ENCODE assay signal across 14 cellular contexts in the genomic region with DNA sequence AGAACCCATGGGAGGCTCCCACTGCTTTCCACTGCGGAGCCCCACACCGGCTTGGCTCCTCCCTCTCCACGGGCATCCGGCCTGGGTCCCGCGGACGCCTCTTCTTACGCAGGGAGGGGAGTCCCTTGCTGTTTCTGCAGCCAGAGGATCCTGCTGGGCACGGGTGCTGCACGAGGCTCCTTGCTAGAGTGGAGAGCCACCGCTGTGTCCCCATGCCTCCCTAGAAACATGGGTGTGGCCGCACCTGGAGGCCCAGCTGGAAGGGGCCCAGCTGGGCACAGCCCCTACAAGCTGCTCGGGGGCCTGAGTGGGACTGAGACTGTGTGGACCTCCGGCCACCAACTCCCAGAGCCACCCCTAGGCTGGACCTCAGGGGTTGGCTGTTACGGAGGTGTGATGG.
A peak's percentile ranks its signal among the peaks of the same experiment; 100 is the strongest.
DNase-seq lines count a peak whose midpoint lies in the region; ATAC-seq and TF ChIP-seq lines count a peak whose summit lies in the region.
"Had no signal": no experiment of that assay in that cellular context is flagged by ENCODE, and none has a peak within 500 bp of the region (broad histone marks: within the 10 kb centered on the region; RNA-seq: fewer than 3 reads in every experiment).

No MANE protein-coding gene starts in this region.

- peak overlapping the region; percentile 71 for H2BK15ac ChIP-seq in neuronal stem cell (ENCODE audit: low read length)

- no peak overlapping the region for H2BK12ac ChIP-seq in neuronal stem cell (ENCODE audit: low read length)

- peak in 3 of 5 donors; percentile 20 to 52 (median 21) for DNase-seq in heart left ventricle
- no peak for DNase-seq in heart right ventricle
- DNase-seq in RWPE1 (ENCODE audit: low spot score): no peak
- no peak for DNase-seq in neuronal stem cell (ENCODE audit: low spot score)
- DNase-seq in nucleus accumbens (lab: John Stamatoyannopoulos, UW): no peak
- no peak for DNase-seq in dedifferentiated amniotic fluid mesenchymal stem cell (ENCODE audit: extremely low spot score)
- DNase-seq in caudate nucleus (lab: John Stamatoyannopoulos, UW): no peak
- DNase-seq: C1 segment of cervical spinal cord; CD4-positive, alpha-beta memory T cell; DMS79; GM23248 had no signal

- H3K9me3 ChIP-seq in heart left ventricle (no peaks in the 10 kb centered on the region), heart right ventricle (no peaks in the 10 kb centered on the region), neuronal stem cell (replicated peaks in 1 of 2; ENCODE audit: control insufficient read depth in 2 of 2, insufficient read depth in 1 of 2, low read depth in 1 of 2, low read length in 2 of 2) (peaks cover 0 to 2% of the 10 kb centered on the region in 2 donors)

- no peak for TF ChIP-seq CTCF in heart left ventricle (IDR thresholded peaks at IDR 0.05)
- TF ChIP-seq CTCF in heart right ventricle (IDR thresholded peaks at IDR 0.05): no peak
- TF ChIP-seq CTCF in RWPE1 (conservative IDR thresholded peaks at IDR 0.05; ENCODE audit: low read depth): no peak

- peak overlapping the region; percentile 67 for H2BK120ac ChIP-seq in neuronal stem cell (ENCODE audit: low read depth, low read length)

- H2AK5ac ChIP-seq in neuronal stem cell (ENCODE audit: low read depth, low read length): peak overlapping the region; percentile 54

- H3K4me1 ChIP-seq in heart left ventricle (peaks cover 0 to 60% (median 20%) of the 10 kb centered on the region in 12 donors), heart right ventricle (peaks cover 12 to 58% (median 25%) of the 10 kb centered on the region in 9 donors), neuronal stem cell (ENCODE audit: control insufficient read depth in 2 of 2, insufficient read depth in 1 of 2, low read depth in 1 of 2, low read length in 2 of 2) (peaks cover 3 to 17% of the 10 kb centered on the region in 2 donors)

- H3K4ac ChIP-seq in neuronal stem cell (ENCODE audit: low read length): no peak overlapping the region

- no peak overlapping the region for H3K4me2 ChIP-seq in neuronal stem cell (ENCODE audit: insufficient read depth, low read length, poor library complexity, severe bottlenecking)

- H4K8ac ChIP-seq in neuronal stem cell (ENCODE audit: low read depth, low read length): no peak overlapping the region

- H2AFZ ChIP-seq in neuronal stem cell (ENCODE audit: low read length): no peak overlapping the region
- H2AFZ ChIP-seq: GM23248 had no signal

- no peak overlapping the region for H4K91ac ChIP-seq in neuronal stem cell (ENCODE audit: low read depth, low read length, poor library complexity)

- H3K4me3 ChIP-seq in heart left ventricle: no peak overlapping the region
- no peak overlapping the region for H3K4me3 ChIP-seq in heart right ventricle
- H3K4me3 ChIP-seq in neuronal stem cell (ENCODE audit: low read length in 2 of 2): no peak overlapping the region
- H3K4me3 ChIP-seq: GM12878, GM23248 had no signal

- POLR2A ChIA-PET in RWPE1 (lab: Yijun Ruan, JAX; ENCODE audit: low non-redundant PET): no interaction called here

- H2BK5ac ChIP-seq in neuronal stem cell (ENCODE audit: low read length): no peak overlapping the region

- peak overlapping the region in 4 of 12 donors; percentile 90 to 94 (median 93) for H3K27ac ChIP-seq in heart left ventricle
- H3K27ac ChIP-seq in heart right ventricle: peak overlapping the region in 4 of 10 donors; percentile 92 to 97 (median 96)
- H3K27ac ChIP-seq in RWPE1: peak overlapping the region; percentile 98
- H3K27ac ChIP-seq in neuronal stem cell (replicated peaks; ENCODE audit: low read length): no peak overlapping the region
- H3K27ac ChIP-seq in caudate nucleus (ENCODE audit: low read depth, low read length): no peak overlapping the region
- H3K27ac ChIP-seq: GM23248, HL-60 had no signal

- TF ChIP-seq POLR2A in heart left ventricle (IDR thresholded peaks at IDR 0.05): no peak

- intact Hi-C loops in heart left ventricle (cut with DNase I): loop anchor here in 2 of 10 donors (2.0 to 10.0 kb wide), 2 partner anchors 131 to 133 kb away; no protein-coding TSS in a partner anchor
- intact Hi-C loops in heart right ventricle (cut with DNase I): loop anchor here in 2 of 10 donors (5.0 kb wide), 2 partner anchors 130 to 135 kb away; no protein-coding TSS in a partner anchor

- no peak overlapping the region for H3K9ac ChIP-seq in neuronal stem cell (ENCODE audit: low read depth, low read length, poor library complexity)
- H3K9ac ChIP-seq: GM23248 had no signal

- H3K36me3 ChIP-seq in heart left ventricle (no peaks in the 10 kb centered on the region), heart right ventricle (no peaks in the 10 kb centered on the region), neuronal stem cell (replicated peaks in 1 of 2; ENCODE audit: control insufficient read depth in 2 of 2, insufficient read depth in 2 of 2, low read length in 2 of 2) (no peaks in the 10 kb centered on the region)

- H3K18ac ChIP-seq in neuronal stem cell (ENCODE audit: low read length): peak overlapping the region; percentile 52

- ATAC-seq in heart left ventricle (no peak), heart right ventricle (no peak)
- ATAC-seq: GM12878, HCT116 had no signal

- no peaks in the 10 kb centered on the region for H3K79me1 ChIP-seq in neuronal stem cell (ENCODE audit: low read depth, low read length)

- H3K27me3 ChIP-seq in heart left ventricle (no peaks in the 10 kb centered on the region), heart right ventricle (no peaks in the 10 kb centered on the region), neuronal stem cell (ENCODE audit: control insufficient read depth in 3 of 3, insufficient read depth in 3 of 3, low read depth in 1 of 3, low read length in 3 of 3) (peaks cover 0 to 5% (median 0%) of the 10 kb centered on the region in 3 experiments)

- no peak overlapping the region for H3K23ac ChIP-seq in neuronal stem cell (ENCODE audit: low read depth, low read length, poor library complexity)

- WGBS in heart left ventricle, 4 donors: 81 to 94% (median 88%) methylated on average over 5 to 15 of the region's 15 CpGs
- WGBS in heart right ventricle, 2 donors: 92 to 95% methylated on average over 15 of the region's 15 CpGs
- WGBS in neuronal stem cell (ENCODE audit: extremely low coverage in 2 of 2, insufficient read length in 2 of 2, insufficient replicate concordance in 1 of 2), 2 donors: no CpG with 5 or more reads among the region's 15 CpGs

- H3K14ac ChIP-seq in neuronal stem cell (ENCODE audit: low read length): no peak overlapping the region

- CTCF ChIA-PET in RWPE1 (lab: Yijun Ruan, JAX): interaction anchor here (0.5 kb wide), 1 partner anchor 32 kb away, joined by 3 read pairs; no protein-coding TSS in a partner anchor

Comparison
In these comparisons a context has a peak if more than half of its experiments do, and no peak if none do; other contexts are left out.
1. DNase-seq: peak in heart left ventricle (3 of 5); none in heart right ventricle (0 of 2), RWPE1 (single experiment), neuronal stem cell (single experiment), nucleus accumbens (0 of 56), dedifferentiated amniotic fluid mesenchymal stem cell (single experiment) and caudate nucleus (0 of 61).